Comparison of ENCODE assay signal across 16 cellular contexts in genomic region chr4:153206534-153206933, GRCh38. TPM values are rescaled to one million over a fixed set of nuclear protein-coding genes. Genes with fewer than 3 reads are reported as not detected.
DNase-seq lines count a peak whose midpoint lies in the region; ATAC-seq and TF ChIP-seq lines count a peak whose summit lies in the region.
"Had no signal": no experiment of that assay in that cellular context is flagged by ENCODE, and none has a peak within 500 bp of the region (broad histone marks: within the 10 kb centered on the region; RNA-seq: fewer than 3 reads in every experiment).

No MANE protein-coding gene starts in this region.

- H4K12ac ChIP-seq in trophoblast cell (ENCODE audit: low read depth, low read length): no peak overlapping the region

- no peak for TF ChIP-seq POLR2A in thyroid gland (IDR thresholded peaks at IDR 0.05)

- no peak overlapping the region for H2BK15ac ChIP-seq in mesenchymal stem cell (ENCODE audit: low read depth, poor library complexity, severe bottlenecking)

- no peaks in the 10 kb centered on the region for H3K9me2 ChIP-seq in PC-3 (replicated peaks; ENCODE audit: low read length)

- H3K4me1 ChIP-seq in PC-3 (ENCODE audit: insufficient read depth, low read length) (peaks cover 30% of the 10 kb centered on the region), duodenal mucosa (ENCODE audit: control insufficient read depth in 1 of 2, insufficient read depth in 2 of 2, low read length in 2 of 2) (peaks cover 4 to 12% of the 10 kb centered on the region in 2 donors), mesenchymal stem cell (ENCODE audit: control insufficient read depth, insufficient read depth, low read depth, low read length) (peaks cover 11% of the 10 kb centered on the region), thyroid gland (peaks cover 23 to 44% of the 10 kb centered on the region in 2 donors), trophoblast cell (ENCODE audit: control insufficient read depth in 1 of 2, insufficient read depth in 2 of 2, low read length in 2 of 2) (peaks cover 10 to 15% of the 10 kb centered on the region in 2 experiments)
- H3K4me1 ChIP-seq: lower lobe of right lung had no signal

- no peak overlapping the region; the same call in 1 of the 2 replicates for H3K9ac ChIP-seq in PC-3 (ENCODE audit: low read length)
- peak overlapping the region; percentile 80 to 94 for H3K9ac ChIP-seq in duodenal mucosa (ENCODE audit: low read depth in 1 of 2, low read length in 2 of 2)
- no peak overlapping the region for H3K9ac ChIP-seq in mesenchymal stem cell (ENCODE audit: low read length)
- H3K9ac ChIP-seq in trophoblast cell (ENCODE audit: low read length): no peak overlapping the region
- H3K9ac ChIP-seq: BLaER1 had no signal

- no peaks in the 10 kb centered on the region for H3F3A ChIP-seq in PC-3 (ENCODE audit: low read length, unreplicated experiment)

- H3K9me3 ChIP-seq in PC-3 (ENCODE audit: low read length): no peaks in the 10 kb centered on the region
- no peaks in the 10 kb centered on the region for H3K9me3 ChIP-seq in duodenal mucosa (ENCODE audit: control insufficient read depth in 1 of 2, low read length in 2 of 2)
- no peaks in the 10 kb centered on the region for H3K9me3 ChIP-seq in mesenchymal stem cell (ENCODE audit: control insufficient read depth, low read length)
- H3K9me3 ChIP-seq in thyroid gland: no peaks in the 10 kb centered on the region
- no peaks in the 10 kb centered on the region for H3K9me3 ChIP-seq in trophoblast cell (ENCODE audit: insufficient read depth, low read depth, low read length)
- H3K9me3 ChIP-seq: BLaER1, body of pancreas, lower lobe of right lung, suprapubic skin had no signal

- no peak overlapping the region for H3K4ac ChIP-seq in mesenchymal stem cell (ENCODE audit: low read depth in 1 of 2, low read length in 2 of 2)
- no peak overlapping the region for H3K4ac ChIP-seq in trophoblast cell (ENCODE audit: low read depth, low read length)

- peak overlapping the region; percentile 78; the same call in 1 of the 2 replicates for H3K4me2 ChIP-seq in PC-3 (ENCODE audit: low read length)
- no peak overlapping the region for H3K4me2 ChIP-seq in mesenchymal stem cell (ENCODE audit: low read length, poor library complexity, severe bottlenecking)
- H3K4me2 ChIP-seq in trophoblast cell (ENCODE audit: low read length): no peak overlapping the region
- H3K4me2 ChIP-seq: BLaER1 had no signal

- H4K20me1 ChIP-seq in PC-3 (ENCODE audit: low read length): no peaks in the 10 kb centered on the region
- H4K20me1 ChIP-seq: BLaER1 had no signal

- H4K91ac ChIP-seq in mesenchymal stem cell (ENCODE audit: low read length): no peak overlapping the region
- no peak overlapping the region for H4K91ac ChIP-seq in trophoblast cell (ENCODE audit: low read depth, low read length)

- WGBS in mesenchymal stem cell: 32% methylated on average over 5 of the region's 5 CpGs
- WGBS in thyroid gland, 2 donors: 86 to 90% methylated on average over 5 of the region's 5 CpGs
- no CpG with 5 or more reads among the region's 5 CpGs for WGBS in trophoblast cell (ENCODE audit: extremely low coverage, insufficient coverage, insufficient read length)

- H3K14ac ChIP-seq in mesenchymal stem cell (ENCODE audit: low read length in 2 of 2): no peak overlapping the region
- no peak overlapping the region for H3K14ac ChIP-seq in trophoblast cell (ENCODE audit: low read length)

- H2BK5ac ChIP-seq in mesenchymal stem cell (ENCODE audit: low read depth, low read length, poor library complexity, severe bottlenecking) (no peak overlapping the region), trophoblast cell (ENCODE audit: low read depth, low read length, poor library complexity) (no peak overlapping the region)

- TF ChIP-seq CTCF in PC-3 (conservative IDR thresholded peaks at IDR 0.05; ENCODE audit: low read depth, low read length) (no peak), thyroid gland (IDR thresholded peaks at IDR 0.05) (no peak)

- no peak for ATAC-seq in PC-3
- ATAC-seq in GM18867 (IDR thresholded peaks at IDR 0.05; ENCODE audit: unreplicated experiment): no peak
- no peak for ATAC-seq in HG02759 (IDR thresholded peaks at IDR 0.05; ENCODE audit: unreplicated experiment)
- ATAC-seq: body of pancreas, right cardiac atrium had no signal

- H4K8ac ChIP-seq in mesenchymal stem cell (ENCODE audit: low read length) (no peak overlapping the region), trophoblast cell (ENCODE audit: low read depth, low read length) (no peak overlapping the region)

- H3K36me3 ChIP-seq in PC-3 (ENCODE audit: low read depth, low read length) (no peaks in the 10 kb centered on the region), duodenal mucosa (ENCODE audit: control insufficient read depth in 1 of 2, insufficient read depth in 2 of 2, low read length in 2 of 2) (no peaks in the 10 kb centered on the region), mesenchymal stem cell (ENCODE audit: control insufficient read depth in 1 of 2, insufficient read depth in 2 of 2, low read depth in 1 of 2, low read length in 2 of 2) (peaks cover 0 to 4% of the 10 kb centered on the region in 2 experiments), thyroid gland (no peaks in the 10 kb centered on the region), trophoblast cell (ENCODE audit: control insufficient read depth in 1 of 2, insufficient read depth in 2 of 2, low read length in 2 of 2) (no peaks in the 10 kb centered on the region)
- H3K36me3 ChIP-seq: BLaER1, lower lobe of right lung, suprapubic skin had no signal

- H2BK120ac ChIP-seq in mesenchymal stem cell (ENCODE audit: low read depth, low read length): no peak overlapping the region
- H2BK120ac ChIP-seq in trophoblast cell (ENCODE audit: insufficient read depth, low read length, poor library complexity): no peak overlapping the region

- H3K79me2 ChIP-seq in PC-3 (ENCODE audit: low read length): no peaks in the 10 kb centered on the region
- H3K79me2 ChIP-seq in trophoblast cell (ENCODE audit: control insufficient read depth, insufficient read depth, low read length, poor library complexity): no peaks in the 10 kb centered on the region

- H2AFZ ChIP-seq in PC-3 (ENCODE audit: low read length): no peak overlapping the region
- no peak overlapping the region for H2AFZ ChIP-seq in mesenchymal stem cell (ENCODE audit: low read depth, low read length)
- H2AFZ ChIP-seq in trophoblast cell (ENCODE audit: insufficient read depth, low read length, poor library complexity): no peak overlapping the region

- POLR2A ChIA-PET in PC-3 (lab: Charles Lee; ENCODE audit: unreplicated experiment): no interaction called here

- H2BK12ac ChIP-seq in mesenchymal stem cell (ENCODE audit: low read length in 2 of 2): no peak overlapping the region
- H2BK12ac ChIP-seq in trophoblast cell (ENCODE audit: low read length): no peak overlapping the region

- H3K18ac ChIP-seq in mesenchymal stem cell (ENCODE audit: low read depth in 1 of 2, low read length in 2 of 2) (no peak overlapping the region), trophoblast cell (ENCODE audit: low read length) (no peak overlapping the region)

- H3K27ac ChIP-seq in PC-3 (ENCODE audit: low read length): peak overlapping the region; percentile 96; the same call in 1 of the 2 replicates
- peak overlapping the region; percentile 91 for H3K27ac ChIP-seq in duodenal mucosa (ENCODE audit: low read depth, low read length)
- no peak overlapping the region for H3K27ac ChIP-seq in mesenchymal stem cell (ENCODE audit: low read length, poor library complexity, severe bottlenecking)
- peak overlapping the region; percentile 47 to 82 (median 79) for H3K27ac ChIP-seq in thyroid gland
- H3K27ac ChIP-seq in trophoblast cell (ENCODE audit: low read depth, low read length): no peak overlapping the region
- H3K27ac ChIP-seq: BLaER1, lower lobe of right lung, suprapubic skin had no signal

- peaks cover 17% of the 10 kb centered on the region for H3K79me1 ChIP-seq in mesenchymal stem cell (replicated peaks; ENCODE audit: low read length, poor library complexity, severe bottlenecking)
- H3K79me1 ChIP-seq in trophoblast cell (ENCODE audit: low read length): no peaks in the 10 kb centered on the region

- no TSS peak for BruUV-seq in PC-3 (replicated peaks; lab: Mats Ljungman, UMichigan)

- H2AK5ac ChIP-seq in mesenchymal stem cell (ENCODE audit: low read length, severe bottlenecking) (peak overlapping the region; percentile 34), trophoblast cell (ENCODE audit: low read length) (no peak overlapping the region)

- no peak overlapping the region for H3K4me3 ChIP-seq in PC-3 (ENCODE audit: low read length)
- H3K4me3 ChIP-seq in duodenal mucosa (ENCODE audit: low read depth in 1 of 2, low read length in 2 of 2): peak overlapping the region; percentile 68 to 81
- H3K4me3 ChIP-seq in mesenchymal stem cell (ENCODE audit: insufficient read depth in 1 of 2, low read depth in 1 of 2, low read length in 2 of 2): no peak overlapping the region
- no peak overlapping the region for H3K4me3 ChIP-seq in thyroid gland (replicated peaks in 1 of 3)
- H3K4me3 ChIP-seq in trophoblast cell (ENCODE audit: low read depth, low read length): no peak overlapping the region
- H3K4me3 ChIP-seq: BLaER1, body of pancreas, suprapubic skin had no signal

- intact Hi-C loops in PC-3 (cut with micrococcal nuclease): loop anchor here (5.0 kb wide), 1 partner anchor 366 kb away; no protein-coding TSS in a partner anchor
- intact Hi-C loops in thyroid gland (cut with DNase I): no loop called here

- CTCF ChIA-PET in PC-3 (lab: Charles Lee): no interaction called here

- no peak for DNase-seq in PC-3
- no peak for DNase-seq in mesenchymal stem cell
- DNase-seq in thyroid gland: no peak
- no peak for DNase-seq in trophoblast cell
- DNase-seq: dermis blood vessel endothelial cell, DMS153, lower lobe of right lung, NCI-H2081 treated with DMSO at 0.1 percent for 48 hours, NCI-H524 treated with DMSO at 0.1 percent for 48 hours, right cardiac atrium had no signal

- H3K27me3 ChIP-seq in PC-3 (ENCODE audit: low read length) (no peaks in the 10 kb centered on the region), duodenal mucosa (ENCODE audit: control insufficient read depth in 1 of 2, insufficient read depth in 2 of 2, low read length in 2 of 2) (no peaks in the 10 kb centered on the region), mesenchymal stem cell (ENCODE audit: control insufficient read depth in 1 of 2, insufficient read depth in 1 of 2, low read length in 2 of 2) (peaks cover 0 to 55% of the 10 kb centered on the region in 2 experiments), thyroid gland (no peaks in the 10 kb centered on the region), trophoblast cell (ENCODE audit: insufficient read depth, low read length) (no peaks in the 10 kb centered on the region)
- H3K27me3 ChIP-seq: BLaER1, body of pancreas, suprapubic skin had no signal

- no peak overlapping the region for H3K23ac ChIP-seq in mesenchymal stem cell (ENCODE audit: low read length in 2 of 2)
- H3K23ac ChIP-seq in trophoblast cell (ENCODE audit: low read length): no peak overlapping the region

RNA-seq across cellular contexts. Expression of gene TRIM2, which starts 2.3 kb away (rescaled TPM):
- total RNA-seq in PC-3 (2014; rRNA removed) (18.9 and 20.2 TPM in 2 replicates), thyroid gland (100 to 1,000 TPM; 146 to 229 (median 192) TPM)
- polyA plus RNA-seq in mesenchymal stem cell (2013, experiment 1 of 2): 18.0 TPM
- polyA plus RNA-seq in mesenchymal stem cell (2013, experiment 2 of 2): 18.0 TPM
- 3.4 and 4.1 TPM in 2 replicates for polyA plus RNA-seq in trophoblast cell (2013)

Comparison
In these comparisons a context has a peak if more than half of its experiments do, and no peak if none do; other contexts are left out.
1. H3K27ac ChIP-seq: peak in PC-3 (single experiment), duodenal mucosa (single experiment) and thyroid gland (3 of 3); none in mesenchymal stem cell (single experiment) and trophoblast cell (single experiment).
2. H3K4me3 ChIP-seq: peak in duodenal mucosa (2 of 2); none in PC-3 (single experiment), mesenchymal stem cell (0 of 2), thyroid gland (0 of 3) and trophoblast cell (single experiment).
3. H3K9ac ChIP-seq: peak in duodenal mucosa (2 of 2); none in PC-3 (single experiment), mesenchymal stem cell (single experiment) and trophoblast cell (single experiment).